In the genomic region with DNA sequence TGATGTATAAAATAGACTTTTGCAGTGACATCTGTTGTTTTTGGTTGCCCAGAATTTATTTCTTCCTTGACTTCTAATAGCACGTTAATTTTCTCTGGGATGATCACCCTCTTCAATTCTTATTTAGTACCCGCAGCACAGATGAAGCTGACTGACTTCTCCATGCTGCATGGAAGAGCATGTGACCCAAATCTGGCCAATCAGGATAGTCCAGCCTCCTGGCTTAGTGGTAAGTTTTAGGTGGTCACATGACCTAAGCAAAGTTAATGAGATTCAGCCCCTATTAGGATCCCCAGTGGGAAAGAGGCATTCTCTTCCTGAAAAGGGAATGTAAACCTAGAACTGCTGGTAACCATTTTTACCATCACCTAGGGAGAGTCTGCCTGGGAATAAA, we compare ENCODE assay signal across 3 cellular contexts.
TF ChIP-seq lines count a peak whose summit lies in the region.

No MANE protein-coding gene starts in this region.

TF ChIP-seq in A549, 52 proteins besides CTCF, POLR2A, EP300 and RAD21:
- TF ChIP-seq, protein P1, sequence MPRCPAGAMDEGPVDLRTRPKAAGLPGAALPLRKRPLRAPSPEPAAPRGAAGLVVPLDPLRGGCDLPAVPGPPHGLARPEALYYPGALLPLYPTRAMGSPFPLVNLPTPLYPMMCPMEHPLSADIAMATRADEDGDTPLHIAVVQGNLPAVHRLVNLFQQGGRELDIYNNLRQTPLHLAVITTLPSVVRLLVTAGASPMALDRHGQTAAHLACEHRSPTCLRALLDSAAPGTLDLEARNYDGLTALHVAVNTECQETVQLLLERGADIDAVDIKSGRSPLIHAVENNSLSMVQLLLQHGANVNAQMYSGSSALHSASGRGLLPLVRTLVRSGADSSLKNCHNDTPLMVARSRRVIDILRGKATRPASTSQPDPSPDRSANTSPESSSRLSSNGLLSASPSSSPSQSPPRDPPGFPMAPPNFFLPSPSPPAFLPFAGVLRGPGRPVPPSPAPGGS (IDR thresholded peaks at IDR 0.05): no peak
- TF ChIP-seq, protein P2, sequence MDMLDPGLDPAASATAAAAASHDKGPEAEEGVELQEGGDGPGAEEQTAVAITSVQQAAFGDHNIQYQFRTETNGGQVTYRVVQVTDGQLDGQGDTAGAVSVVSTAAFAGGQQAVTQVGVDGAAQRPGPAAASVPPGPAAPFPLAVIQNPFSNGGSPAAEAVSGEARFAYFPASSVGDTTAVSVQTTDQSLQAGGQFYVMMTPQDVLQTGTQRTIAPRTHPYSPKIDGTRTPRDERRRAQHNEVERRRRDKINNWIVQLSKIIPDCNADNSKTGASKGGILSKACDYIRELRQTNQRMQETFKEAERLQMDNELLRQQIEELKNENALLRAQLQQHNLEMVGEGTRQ (IDR thresholded peaks at IDR 0.05): peak; percentile 74

TF ChIP-seq in IMR-90, 13 proteins besides CTCF, POLR2A, EP300 and RAD21:
- TF ChIP-seq, protein P2 (IDR thresholded peaks at IDR 0.05; ENCODE audit: low read depth, low read length): peak; percentile 55; the same call in 1 of the 2 replicates
- TF ChIP-seq BHLHE40 (IDR thresholded peaks at IDR 0.05; ENCODE audit: low read depth, low read length): no peak

TF ChIP-seq in K562, 482 proteins besides CTCF, POLR2A, EP300 and RAD21 (continues in another document):
- TF ChIP-seq HMG20A (CRISPR knock-in tag; conservative IDR thresholded peaks at IDR 0.05) (no peak), CEBPG (CRISPR knock-in tag; IDR thresholded peaks at IDR 0.05) (no peak), CEBPG (tag; conservative IDR thresholded peaks at IDR 0.05 in 1 of 2, IDR thresholded peaks at IDR 0.05 in 1 of 2) (no peak), L3MBTL2 (IDR thresholded peaks at IDR 0.05) (peak; percentile 64), RBM34 (IDR thresholded peaks at IDR 0.05; ENCODE audit: borderline replicate concordance, insufficient read depth, low read length) (no peak), RAD51 (IDR thresholded peaks at IDR 0.05; ENCODE audit: borderline replicate concordance, low read depth) (peak; percentile 92), HCFC1 (IDR thresholded peaks at IDR 0.05; ENCODE audit: low read depth, low read length) (no peak), MYC (IDR thresholded peaks at IDR 0.05; ENCODE audit: low read depth, low read length) (no peak), MYC (CRISPR knock-in tag; IDR thresholded peaks at IDR 0.05; ENCODE audit: borderline replicate concordance, low read depth) (no peak), CBFA2T2 (conservative IDR thresholded peaks at IDR 0.05) (peak; percentile 65), TGIF2 (CRISPR knock-in tag; IDR thresholded peaks at IDR 0.05) (no peak), FOXA1 (IDR thresholded peaks at IDR 0.05; ENCODE audit: borderline replicate concordance) (no peak), RBM39 (optimal IDR thresholded peaks at IDR 0.05; ENCODE audit: low read depth, low read length) (no peak), TSC22D4 (tag; IDR thresholded peaks at IDR 0.05) (no peak), FOXJ3 (CRISPR knock-in tag; IDR thresholded peaks at IDR 0.05) (no peak), GATAD2A (IDR thresholded peaks at IDR 0.05) (no peak), CHD1 (IDR thresholded peaks at IDR 0.05; ENCODE audit: low read length) (no peak), PHB (CRISPR knock-in tag; IDR thresholded peaks at IDR 0.05) (no peak), ILF3 (IDR thresholded peaks at IDR 0.05; ENCODE audit: borderline replicate concordance) (no peak), ZNF384 (IDR thresholded peaks at IDR 0.05; ENCODE audit: low read depth, low read length) (no peak), ZFP36 (IDR thresholded peaks at IDR 0.05; ENCODE audit: low read depth, low read length, partially characterized antibody) (no peak), XRCC5 (IDR thresholded peaks at IDR 0.05; ENCODE audit: low read depth, low read length) (no peak), MTF1 (CRISPR knock-in tag; IDR thresholded peaks at IDR 0.05; ENCODE audit: borderline replicate concordance) (no peak), SPI1 (IDR thresholded peaks at IDR 0.05; ENCODE audit: borderline replicate concordance, low read depth, low read length) (no peak)
- TF ChIP-seq, protein P3, sequence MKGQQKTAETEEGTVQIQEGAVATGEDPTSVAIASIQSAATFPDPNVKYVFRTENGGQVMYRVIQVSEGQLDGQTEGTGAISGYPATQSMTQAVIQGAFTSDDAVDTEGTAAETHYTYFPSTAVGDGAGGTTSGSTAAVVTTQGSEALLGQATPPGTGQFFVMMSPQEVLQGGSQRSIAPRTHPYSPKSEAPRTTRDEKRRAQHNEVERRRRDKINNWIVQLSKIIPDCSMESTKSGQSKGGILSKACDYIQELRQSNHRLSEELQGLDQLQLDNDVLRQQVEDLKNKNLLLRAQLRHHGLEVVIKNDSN (CRISPR knock-in tag; IDR thresholded peaks at IDR 0.05): peak; percentile 89
- TF ChIP-seq, protein P4, sequence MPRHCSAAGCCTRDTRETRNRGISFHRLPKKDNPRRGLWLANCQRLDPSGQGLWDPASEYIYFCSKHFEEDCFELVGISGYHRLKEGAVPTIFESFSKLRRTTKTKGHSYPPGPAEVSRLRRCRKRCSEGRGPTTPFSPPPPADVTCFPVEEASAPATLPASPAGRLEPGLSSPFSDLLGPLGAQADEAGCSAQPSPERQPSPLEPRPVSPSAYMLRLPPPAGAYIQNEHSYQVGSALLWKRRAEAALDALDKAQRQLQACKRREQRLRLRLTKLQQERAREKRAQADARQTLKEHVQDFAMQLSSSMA (CRISPR knock-in tag; IDR thresholded peaks at IDR 0.05): no peak
- TF ChIP-seq, protein P5, sequence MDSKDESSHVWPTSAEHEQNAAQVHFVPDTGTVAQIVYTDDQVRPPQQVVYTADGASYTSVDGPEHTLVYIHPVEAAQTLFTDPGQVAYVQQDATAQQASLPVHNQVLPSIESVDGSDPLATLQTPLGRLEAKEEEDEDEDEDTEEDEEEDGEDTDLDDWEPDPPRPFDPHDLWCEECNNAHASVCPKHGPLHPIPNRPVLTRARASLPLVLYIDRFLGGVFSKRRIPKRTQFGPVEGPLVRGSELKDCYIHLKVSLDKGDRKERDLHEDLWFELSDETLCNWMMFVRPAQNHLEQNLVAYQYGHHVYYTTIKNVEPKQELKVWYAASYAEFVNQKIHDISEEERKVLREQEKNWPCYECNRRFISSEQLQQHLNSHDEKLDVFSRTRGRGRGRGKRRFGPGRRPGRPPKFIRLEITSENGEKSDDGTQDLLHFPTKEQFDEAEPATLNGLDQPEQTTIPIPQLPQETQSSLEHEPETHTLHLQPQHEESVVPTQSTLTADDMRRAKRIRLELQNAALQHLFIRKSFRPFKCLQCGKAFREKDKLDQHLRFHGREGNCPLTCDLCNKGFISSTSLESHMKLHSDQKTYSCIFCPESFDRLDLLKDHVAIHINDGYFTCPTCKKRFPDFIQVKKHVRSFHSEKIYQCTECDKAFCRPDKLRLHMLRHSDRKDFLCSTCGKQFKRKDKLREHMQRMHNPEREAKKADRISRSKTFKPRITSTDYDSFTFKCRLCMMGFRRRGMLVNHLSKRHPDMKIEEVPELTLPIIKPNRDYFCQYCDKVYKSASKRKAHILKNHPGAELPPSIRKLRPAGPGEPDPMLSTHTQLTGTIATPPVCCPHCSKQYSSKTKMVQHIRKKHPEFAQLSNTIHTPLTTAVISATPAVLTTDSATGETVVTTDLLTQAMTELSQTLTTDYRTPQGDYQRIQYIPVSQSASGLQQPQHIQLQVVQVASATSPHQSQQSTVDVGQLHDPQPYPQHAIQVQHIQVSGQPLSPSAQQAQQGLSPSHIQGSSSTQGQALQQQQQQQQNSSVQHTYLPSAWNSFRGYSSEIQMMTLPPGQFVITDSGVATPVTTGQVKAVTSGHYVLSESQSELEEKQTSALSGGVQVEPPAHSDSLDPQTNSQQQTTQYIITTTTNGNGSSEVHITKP (IDR thresholded peaks at IDR 0.05; ENCODE audit: partially characterized antibody): no peak
- TF ChIP-seq, protein P6, sequence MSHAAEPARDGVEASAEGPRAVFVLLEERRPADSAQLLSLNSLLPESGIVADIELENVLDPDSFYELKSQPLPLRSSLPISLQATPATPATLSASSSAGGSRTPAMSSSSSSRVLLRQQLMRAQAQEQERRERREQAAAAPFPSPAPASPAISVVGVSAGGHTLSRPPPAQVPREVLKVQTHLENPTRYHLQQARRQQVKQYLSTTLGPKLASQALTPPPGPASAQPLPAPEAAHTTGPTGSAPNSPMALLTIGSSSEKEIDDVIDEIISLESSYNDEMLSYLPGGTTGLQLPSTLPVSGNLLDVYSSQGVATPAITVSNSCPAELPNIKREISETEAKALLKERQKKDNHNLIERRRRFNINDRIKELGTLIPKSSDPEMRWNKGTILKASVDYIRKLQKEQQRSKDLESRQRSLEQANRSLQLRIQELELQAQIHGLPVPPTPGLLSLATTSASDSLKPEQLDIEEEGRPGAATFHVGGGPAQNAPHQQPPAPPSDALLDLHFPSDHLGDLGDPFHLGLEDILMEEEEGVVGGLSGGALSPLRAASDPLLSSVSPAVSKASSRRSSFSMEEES (CRISPR knock-in tag; IDR thresholded peaks at IDR 0.05): peak; percentile 93
- TF ChIP-seq, protein P7, sequence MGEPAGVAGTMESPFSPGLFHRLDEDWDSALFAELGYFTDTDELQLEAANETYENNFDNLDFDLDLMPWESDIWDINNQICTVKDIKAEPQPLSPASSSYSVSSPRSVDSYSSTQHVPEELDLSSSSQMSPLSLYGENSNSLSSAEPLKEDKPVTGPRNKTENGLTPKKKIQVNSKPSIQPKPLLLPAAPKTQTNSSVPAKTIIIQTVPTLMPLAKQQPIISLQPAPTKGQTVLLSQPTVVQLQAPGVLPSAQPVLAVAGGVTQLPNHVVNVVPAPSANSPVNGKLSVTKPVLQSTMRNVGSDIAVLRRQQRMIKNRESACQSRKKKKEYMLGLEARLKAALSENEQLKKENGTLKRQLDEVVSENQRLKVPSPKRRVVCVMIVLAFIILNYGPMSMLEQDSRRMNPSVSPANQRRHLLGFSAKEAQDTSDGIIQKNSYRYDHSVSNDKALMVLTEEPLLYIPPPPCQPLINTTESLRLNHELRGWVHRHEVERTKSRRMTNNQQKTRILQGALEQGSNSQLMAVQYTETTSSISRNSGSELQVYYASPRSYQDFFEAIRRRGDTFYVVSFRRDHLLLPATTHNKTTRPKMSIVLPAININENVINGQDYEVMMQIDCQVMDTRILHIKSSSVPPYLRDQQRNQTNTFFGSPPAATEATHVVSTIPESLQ (CRISPR knock-in tag; IDR thresholded peaks at IDR 0.05): no peak
- TF ChIP-seq, protein P8, sequence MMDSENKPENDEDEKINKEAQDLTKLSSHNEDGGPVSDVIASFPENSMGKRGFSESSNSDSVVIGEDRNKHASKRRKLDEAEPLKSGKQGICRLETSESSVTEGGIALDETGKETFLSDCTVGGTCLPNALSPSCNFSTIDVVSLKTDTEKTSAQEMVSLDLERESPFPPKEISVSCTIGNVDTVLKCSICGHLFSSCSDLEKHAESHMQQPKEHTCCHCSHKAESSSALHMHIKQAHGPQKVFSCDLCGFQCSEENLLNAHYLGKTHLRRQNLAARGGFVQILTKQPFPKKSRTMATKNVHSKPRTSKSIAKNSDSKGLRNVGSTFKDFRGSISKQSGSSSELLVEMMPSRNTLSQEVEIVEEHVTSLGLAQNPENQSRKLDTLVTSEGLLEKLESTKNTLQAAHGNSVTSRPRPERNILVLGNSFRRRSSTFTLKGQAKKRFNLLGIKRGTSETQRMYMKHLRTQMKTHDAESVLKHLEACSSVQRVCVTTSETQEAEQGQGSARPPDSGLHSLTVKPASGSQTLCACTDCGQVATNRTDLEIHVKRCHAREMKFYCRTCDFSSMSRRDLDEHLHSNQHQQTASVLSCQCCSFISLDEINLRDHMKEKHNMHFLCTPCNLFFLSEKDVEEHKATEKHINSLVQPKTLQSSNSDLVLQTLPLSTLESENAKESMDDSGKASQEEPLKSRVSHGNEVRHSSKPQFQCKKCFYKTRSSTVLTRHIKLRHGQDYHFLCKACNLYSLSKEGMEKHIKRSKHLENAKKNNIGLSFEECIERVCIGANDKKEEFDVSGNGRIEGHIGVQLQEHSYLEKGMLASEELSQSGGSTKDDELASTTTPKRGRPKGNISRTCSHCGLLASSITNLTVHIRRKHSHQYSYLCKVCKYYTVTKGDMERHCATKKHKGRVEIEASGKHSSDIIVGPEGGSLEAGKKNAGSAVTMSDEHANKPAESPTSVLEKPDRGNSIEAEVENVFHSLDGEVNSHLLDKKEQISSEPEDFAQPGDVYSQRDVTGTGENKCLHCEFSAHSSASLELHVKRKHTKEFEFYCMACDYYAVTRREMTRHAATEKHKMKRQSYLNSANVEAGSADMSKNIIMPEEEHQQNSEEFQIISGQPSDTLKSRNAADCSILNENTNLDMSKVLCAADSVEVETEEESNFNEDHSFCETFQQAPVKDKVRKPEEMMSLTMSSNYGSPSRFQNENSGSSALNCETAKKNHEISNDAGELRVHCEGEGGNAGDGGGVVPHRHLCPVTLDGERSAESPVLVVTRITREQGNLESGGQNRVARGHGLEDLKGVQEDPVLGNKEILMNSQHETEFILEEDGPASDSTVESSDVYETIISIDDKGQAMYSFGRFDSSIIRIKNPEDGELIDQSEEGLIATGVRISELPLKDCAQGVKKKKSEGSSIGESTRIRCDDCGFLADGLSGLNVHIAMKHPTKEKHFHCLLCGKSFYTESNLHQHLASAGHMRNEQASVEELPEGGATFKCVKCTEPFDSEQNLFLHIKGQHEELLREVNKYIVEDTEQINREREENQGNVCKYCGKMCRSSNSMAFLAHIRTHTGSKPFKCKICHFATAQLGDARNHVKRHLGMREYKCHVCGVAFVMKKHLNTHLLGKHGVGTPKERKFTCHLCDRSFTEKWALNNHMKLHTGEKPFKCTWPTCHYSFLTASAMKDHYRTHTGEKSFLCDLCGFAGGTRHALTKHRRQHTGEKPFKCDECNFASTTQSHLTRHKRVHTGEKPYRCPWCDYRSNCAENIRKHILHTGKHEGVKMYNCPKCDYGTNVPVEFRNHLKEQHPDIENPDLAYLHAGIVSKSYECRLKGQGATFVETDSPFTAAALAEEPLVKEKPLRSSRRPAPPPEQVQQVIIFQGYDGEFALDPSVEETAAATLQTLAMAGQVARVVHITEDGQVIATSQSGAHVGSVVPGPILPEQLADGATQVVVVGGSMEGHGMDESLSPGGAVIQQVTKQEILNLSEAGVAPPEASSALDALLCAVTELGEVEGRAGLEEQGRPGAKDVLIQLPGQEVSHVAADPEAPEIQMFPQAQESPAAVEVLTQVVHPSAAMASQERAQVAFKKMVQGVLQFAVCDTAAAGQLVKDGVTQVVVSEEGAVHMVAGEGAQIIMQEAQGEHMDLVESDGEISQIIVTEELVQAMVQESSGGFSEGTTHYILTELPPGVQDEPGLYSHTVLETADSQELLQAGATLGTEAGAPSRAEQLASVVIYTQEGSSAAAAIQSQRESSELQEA (IDR thresholded peaks at IDR 0.05; ENCODE audit: low read depth): no peak
